7 cellular contexts compared by ENCODE assay signal in the genomic region with DNA sequence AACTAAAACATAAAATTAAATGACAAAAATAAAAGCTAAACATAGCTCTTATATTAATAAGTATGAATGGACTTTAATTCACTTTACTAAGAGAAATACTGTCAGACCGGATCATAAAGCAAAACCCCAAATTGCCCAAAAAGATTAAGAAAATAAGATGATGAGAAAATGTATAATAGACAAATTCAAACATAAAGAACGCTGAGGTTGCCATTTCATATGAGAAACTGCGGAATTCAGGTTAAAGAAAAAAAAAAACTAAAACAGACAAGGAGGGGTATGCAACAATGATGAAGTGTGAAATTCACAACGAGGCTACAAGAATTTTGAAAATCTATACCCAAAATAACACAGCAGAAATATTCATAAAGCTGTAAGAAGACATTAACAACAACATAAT.
"Had no signal": no experiment of that assay in that cellular context is flagged by ENCODE, and none has a peak within 500 bp of the region (broad histone marks: within the 10 kb centered on the region; RNA-seq: fewer than 3 reads in every experiment).

No MANE protein-coding gene starts in this region.

- DNase-seq: H9, HCEC 1CT, KBM-7 had no signal

- H3K4me2 ChIP-seq: GM23338 had no signal

- H2AFZ ChIP-seq: GM23338 had no signal

- H3K27ac Mint-ChIP-seq: GM23338, H9 had no signal

- ATAC-seq: GM23338 had no signal

- H3K4me3 Mint-ChIP-seq: GM23338, H9 had no signal

- H3K4me3 ChIP-seq: GM23338 had no signal

- FAIRE-seq: H1, H54, HTR-8/SVneo had no signal
